14 cellular contexts compared by ENCODE assay signal in the genomic region with DNA sequence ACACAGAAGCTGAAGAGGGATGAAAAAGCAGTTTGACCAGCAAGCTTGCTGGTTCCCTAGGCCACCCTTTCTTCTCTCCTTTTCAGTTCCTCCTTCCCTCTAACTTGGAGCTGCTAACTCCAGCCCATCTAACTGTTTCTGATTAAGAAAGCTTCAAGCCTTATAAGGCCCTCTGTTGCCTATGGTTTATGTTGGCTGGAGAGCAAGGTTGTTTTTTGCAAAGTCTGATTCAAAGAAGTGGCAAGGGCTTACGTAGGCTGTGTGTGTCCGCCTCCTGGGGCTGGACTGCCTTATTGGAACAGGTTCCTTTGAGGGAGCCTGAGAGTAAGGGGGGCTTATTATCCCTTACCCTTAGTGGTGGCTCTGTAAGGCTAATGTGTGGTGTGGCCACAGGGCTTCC. TPM values are rescaled to one million over a fixed set of nuclear protein-coding genes. Genes with fewer than 3 reads are reported as not detected.
DNase-seq lines count a peak whose midpoint lies in the region; ATAC-seq, FAIRE-seq and TF ChIP-seq lines count a peak whose summit lies in the region.
"Had no signal": no experiment of that assay in that cellular context is flagged by ENCODE, and none has a peak within 500 bp of the region (broad histone marks: within the 10 kb centered on the region; RNA-seq: fewer than 3 reads in every experiment).

No MANE protein-coding gene starts in this region.

- ATAC-seq in sciatic nerve (peak; percentile 84), GM19023 (IDR thresholded peaks at IDR 0.05; ENCODE audit: unreplicated experiment) (no peak)

- intact Hi-C loops in sciatic nerve (cut with DNase I) = no loop called here

- H3K27me3 Mint-ChIP-seq in osteocyte (ENCODE audit: unreplicated experiment) = no peaks in the 10 kb centered on the region
- H3K27me3 Mint-ChIP-seq: CD4-positive, alpha-beta memory T cell had no signal

- peaks cover 49% of the 10 kb centered on the region for H4K20me1 ChIP-seq in MM.1S (ENCODE audit: insufficient read depth, low read length)

- H3K4me1 ChIP-seq in duodenal mucosa (ENCODE audit: control insufficient read depth in 1 of 2, insufficient read depth in 2 of 2, low read length in 2 of 2) (peaks cover 74 to 75% of the 10 kb centered on the region in 2 donors), MM.1S (ENCODE audit: low read length) (peaks cover 12% of the 10 kb centered on the region)

- H3K36me3 ChIP-seq in duodenal mucosa (ENCODE audit: control insufficient read depth in 1 of 2, insufficient read depth in 2 of 2, low read length in 2 of 2) = peaks cover 3 to 8% of the 10 kb centered on the region in 2 donors
- no peaks in the 10 kb centered on the region for H3K36me3 ChIP-seq in MM.1S (replicated peaks; ENCODE audit: insufficient read depth, low read length)

- no peaks in the 10 kb centered on the region for H3K9me2 ChIP-seq in MM.1S (replicated peaks; ENCODE audit: insufficient read depth, low read length)

- peaks cover 10% of the 10 kb centered on the region for H3K4me1 Mint-ChIP-seq in osteocyte (ENCODE audit: unreplicated experiment)

- H3K4me2 ChIP-seq in MM.1S (ENCODE audit: low read depth, low read length) = no peak overlapping the region

- H3F3A ChIP-seq in MM.1S (ENCODE audit: insufficient read depth, low read length) = no peaks in the 10 kb centered on the region

- no peaks in the 10 kb centered on the region for H3K36me3 Mint-ChIP-seq in osteocyte (ENCODE audit: unreplicated experiment)

- H3K27ac Mint-ChIP-seq in osteocyte (ENCODE audit: unreplicated experiment) = no peak overlapping the region
- H3K27ac Mint-ChIP-seq: CD4-positive, alpha-beta memory T cell; nephron progenitor cell had no signal

- no peaks in the 10 kb centered on the region for H3K9me3 Mint-ChIP-seq in osteocyte (ENCODE audit: unreplicated experiment)
- H3K9me3 Mint-ChIP-seq: CD4-positive, alpha-beta memory T cell; nephron progenitor cell had no signal

- H3K27me3 ChIP-seq in duodenal mucosa (ENCODE audit: control insufficient read depth in 1 of 2, insufficient read depth in 2 of 2, low read length in 2 of 2) (no peaks in the 10 kb centered on the region), MM.1S (replicated peaks; ENCODE audit: insufficient read depth, low read length) (no peaks in the 10 kb centered on the region)

- H3K27ac ChIP-seq in duodenal mucosa (ENCODE audit: low read depth, low read length) (peak overlapping the region; percentile 37), MM.1S (ENCODE audit: low read length) (no peak overlapping the region)

- DNase-seq in EH (ENCODE audit: low read depth) (peak; percentile 55), MV-4-11 (lab: John Stamatoyannopoulos, UW) (peak; percentile 94), sciatic nerve (ENCODE audit: low spot score) (no peak), H54 (ENCODE audit: insufficient read length, low spot score) (no peak), MM.1S (no peak), osteocyte (ENCODE audit: extremely low spot score, unreplicated experiment) (no peak)
- DNase-seq: activated CD4-positive, alpha-beta T cell treated with anti-CD3 and anti-CD28 coated beads, Interleukin-2, amount 50 U/mL, for 4 hours; CD4-positive, alpha-beta memory T cell; NCI-H1436; nephron progenitor cell had no signal

- no peaks in the 10 kb centered on the region for H3K9me3 ChIP-seq in duodenal mucosa (ENCODE audit: control insufficient read depth in 1 of 2, low read length in 2 of 2)
- no peaks in the 10 kb centered on the region for H3K9me3 ChIP-seq in MM.1S (replicated peaks; ENCODE audit: insufficient read depth, low read length)

- H3K4me3 ChIP-seq in duodenal mucosa (ENCODE audit: low read depth in 1 of 2, low read length in 2 of 2) (no peak overlapping the region), MM.1S (ENCODE audit: low read length) (no peak overlapping the region)

- no peak for FAIRE-seq in H54 (lab: Jason Lieb, UNC)
- FAIRE-seq: GM18507, H1 had no signal

- no peak overlapping the region for H3K4me3 Mint-ChIP-seq in osteocyte (ENCODE audit: unreplicated experiment)
- H3K4me3 Mint-ChIP-seq: CD4-positive, alpha-beta memory T cell; nephron progenitor cell had no signal

- no peak for TF ChIP-seq POLR2A in H54 (IDR thresholded peaks at IDR 0.05; ENCODE audit: low read depth, low read length)

- H3K79me2 ChIP-seq in MM.1S (ENCODE audit: low read length) = peaks cover 100% of the 10 kb centered on the region

- no peak overlapping the region for H3K9ac ChIP-seq in duodenal mucosa (ENCODE audit: low read depth in 1 of 2, low read length in 2 of 2)
- H3K9ac ChIP-seq in MM.1S (ENCODE audit: low read length) = no peak overlapping the region

- H2AFZ ChIP-seq in MM.1S (ENCODE audit: low read length) = no peak overlapping the region

- TF ChIP-seq CTCF in MM.1S (IDR thresholded peaks at IDR 0.05; ENCODE audit: low read length) (no peak), osteocyte (IDR thresholded peaks at IDR 0.05) (no peak)

RNA-seq across cellular contexts. Expression of a gene that starts 7.1 kb away (rescaled TPM):
- total RNA-seq in sciatic nerve (25.3 TPM), osteocyte (16.8 and 18.5 TPM in 2 replicates)

Comparison
In these comparisons a context has a peak if more than half of its experiments do, and no peak if none do; other contexts are left out.
1. DNase-seq: peak in EH (single experiment) and MV-4-11 (single experiment); none in sciatic nerve (single experiment), H54 (single experiment), MM.1S (single experiment) and osteocyte (single experiment).